ENCODE assay signal across 8 cellular contexts in genomic region chr5:1666812-1667588, GRCh38.
DNase-seq lines count a peak whose midpoint lies in the region; ATAC-seq and TF ChIP-seq lines count a peak whose summit lies in the region.

No MANE protein-coding gene starts in this region.

- H3K4ac ChIP-seq in trophoblast cell (ENCODE audit: low read depth, low read length), result no peak overlapping the region

- H3K9ac ChIP-seq in Karpas-422 (ENCODE audit: low read length) (no peak overlapping the region), trophoblast cell (ENCODE audit: low read length) (no peak overlapping the region)

- peak; percentile 38 for DNase-seq in DMS79 (lab: John Stamatoyannopoulos, UW)
- DNase-seq in Karpas-422, result peak; percentile 78
- peak; percentile 88 for DNase-seq in activated CD8-positive, alpha-beta memory T cell treated with anti-CD3 and anti-CD28 coated beads, Interleukin-2, amount 50 U/mL, for 48 hours
- no peak for DNase-seq in foreskin keratinocyte
- DNase-seq in trophoblast cell, result no peak
- no peak for DNase-seq in Ammon's horn (ENCODE audit: low spot score)

- H4K91ac ChIP-seq in trophoblast cell (ENCODE audit: low read depth, low read length), result no peak overlapping the region

- H3K4me2 ChIP-seq in Karpas-422 (ENCODE audit: low read depth, low read length, poor library complexity, severe bottlenecking), result no peak overlapping the region
- H3K4me2 ChIP-seq in trophoblast cell (ENCODE audit: low read length), result peak overlapping the region; percentile 57

- H2AFZ ChIP-seq in Karpas-422 (ENCODE audit: low read length) (no peak overlapping the region), trophoblast cell (ENCODE audit: insufficient read depth, low read length, poor library complexity) (no peak overlapping the region)

- H3K27me3 ChIP-seq in Karpas-422 (ENCODE audit: low read length) (no peaks in the 10 kb centered on the region), foreskin keratinocyte (peaks cover 46% of the 10 kb centered on the region), trophoblast cell (ENCODE audit: insufficient read depth, low read length) (peaks cover 24% of the 10 kb centered on the region)

- H2BK120ac ChIP-seq in trophoblast cell (ENCODE audit: insufficient read depth, low read length, poor library complexity), result no peak overlapping the region

- no peak overlapping the region for H3K23ac ChIP-seq in trophoblast cell (ENCODE audit: low read length)

- H3K36me3 ChIP-seq in Karpas-422 (ENCODE audit: insufficient read depth, low read length), result no peaks in the 10 kb centered on the region
- H3K36me3 ChIP-seq in trophoblast cell (ENCODE audit: control insufficient read depth in 1 of 2, insufficient read depth in 2 of 2, low read length in 2 of 2), result no peaks in the 10 kb centered on the region

- H4K12ac ChIP-seq in trophoblast cell (ENCODE audit: low read depth, low read length), result no peak overlapping the region

- H3K9me2 ChIP-seq in Karpas-422 (replicated peaks; ENCODE audit: insufficient read depth, low read length), result no peaks in the 10 kb centered on the region

- H2AK5ac ChIP-seq in trophoblast cell (ENCODE audit: low read length), result no peak overlapping the region

- H3K4me3 ChIP-seq in Karpas-422 (ENCODE audit: low read length) (no peak overlapping the region), trophoblast cell (ENCODE audit: low read depth, low read length) (no peak overlapping the region)

- no peak overlapping the region for H4K8ac ChIP-seq in trophoblast cell (ENCODE audit: low read depth, low read length)

- H3K27ac ChIP-seq in Karpas-422 (ENCODE audit: low read length) (no peak overlapping the region), foreskin keratinocyte (no peak overlapping the region), trophoblast cell (ENCODE audit: low read depth, low read length) (no peak overlapping the region)

- no CpG with 5 or more reads among the region's 62 CpGs for WGBS in trophoblast cell (ENCODE audit: extremely low coverage, insufficient coverage, insufficient read length)

- H3K4me1 ChIP-seq in Karpas-422 (ENCODE audit: low read length) (no peaks in the 10 kb centered on the region), foreskin keratinocyte (no peaks in the 10 kb centered on the region), trophoblast cell (ENCODE audit: control insufficient read depth in 1 of 2, insufficient read depth in 2 of 2, low read length in 2 of 2) (peaks cover 0 to 6% of the 10 kb centered on the region in 2 experiments)

- TF ChIP-seq CTCF in foreskin keratinocyte (conservative IDR thresholded peaks at IDR 0.05), result peak; percentile 54

- no peak overlapping the region for H3K14ac ChIP-seq in trophoblast cell (ENCODE audit: low read length)

- ATAC-seq in foreskin keratinocyte (no peak), HG02642 (IDR thresholded peaks at IDR 0.05; ENCODE audit: poor library complexity, unreplicated experiment) (no peak), HG03175 (IDR thresholded peaks at IDR 0.05; ENCODE audit: unreplicated experiment) (no peak)

- H3K18ac ChIP-seq in trophoblast cell (ENCODE audit: low read length), result no peak overlapping the region

- no peak overlapping the region for H2BK5ac ChIP-seq in trophoblast cell (ENCODE audit: low read depth, low read length, poor library complexity)

- H3K9me3 ChIP-seq in Karpas-422 (ENCODE audit: low read length), result no peaks in the 10 kb centered on the region
- H3K9me3 ChIP-seq in trophoblast cell (ENCODE audit: insufficient read depth, low read depth, low read length), result peaks cover 1% of the 10 kb centered on the region

- H2BK12ac ChIP-seq in trophoblast cell (ENCODE audit: low read length), result no peak overlapping the region

- H3K79me2 ChIP-seq in Karpas-422 (ENCODE audit: low read length) (no peaks in the 10 kb centered on the region), trophoblast cell (ENCODE audit: control insufficient read depth, insufficient read depth, low read length, poor library complexity) (no peaks in the 10 kb centered on the region)

- peaks cover 2% of the 10 kb centered on the region for H3K79me1 ChIP-seq in trophoblast cell (ENCODE audit: low read length)

- no peaks in the 10 kb centered on the region for H4K20me1 ChIP-seq in Karpas-422 (ENCODE audit: insufficient read depth, low read depth, low read length)

Comparison
In these comparisons a context has a peak if more than half of its experiments do, and no peak if none do; other contexts are left out.
1. DNase-seq: peak in DMS79 (single experiment), Karpas-422 (single experiment) and activated CD8-positive, alpha-beta memory T cell treated with anti-CD3 and anti-CD28 coated beads, Interleukin-2, amount 50 U/mL, for 48 hours (single experiment); none in foreskin keratinocyte (0 of 2), trophoblast cell (0 of 2) and Ammon's horn (single experiment).